In the genomic region with DNA sequence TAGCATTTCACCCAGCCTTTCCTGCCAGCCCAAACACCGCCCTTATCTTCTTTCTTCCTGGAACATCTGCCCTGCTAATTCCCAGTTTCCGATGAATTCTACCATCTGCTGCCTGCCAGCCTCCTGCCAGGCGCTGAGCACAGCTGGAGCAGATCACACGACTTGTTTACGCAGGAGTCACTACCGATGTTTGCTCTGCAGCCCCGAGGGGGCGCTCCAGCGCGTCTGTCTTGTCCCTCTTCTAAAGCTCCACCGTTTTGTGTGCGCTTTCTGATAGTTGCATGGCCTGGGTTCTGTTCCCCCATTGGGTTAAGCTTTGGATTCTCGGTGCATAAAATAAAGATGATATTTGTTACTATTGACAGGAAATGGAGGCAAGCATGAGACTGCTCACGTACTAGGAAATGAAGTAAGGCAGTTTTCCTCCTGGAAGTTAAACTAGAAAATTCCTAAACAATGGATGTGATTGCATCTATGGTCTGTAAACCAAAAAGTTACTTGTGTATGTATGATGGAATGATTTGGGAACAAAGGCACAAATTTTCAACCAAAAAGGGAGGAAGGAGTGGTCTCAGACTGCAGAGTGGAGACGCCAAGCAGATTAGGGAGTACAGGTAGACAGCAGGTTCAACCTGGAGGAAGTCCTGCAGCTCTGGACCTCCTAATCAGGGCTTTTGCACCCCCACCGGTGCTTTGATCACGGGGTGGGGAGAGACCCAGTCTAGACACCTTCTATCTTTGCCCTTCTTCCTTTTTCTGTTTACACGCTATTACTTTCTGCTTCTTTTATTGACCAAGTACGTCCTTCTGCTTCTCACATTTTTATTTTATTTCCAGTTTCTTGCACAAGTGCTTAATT, we compare ENCODE assay signal across 8 cellular contexts. TPM values are rescaled to one million over a fixed set of nuclear protein-coding genes. Genes with fewer than 3 reads are reported as not detected.
DNase-seq lines count a peak whose midpoint lies in the region; ATAC-seq and TF ChIP-seq lines count a peak whose summit lies in the region.

No MANE protein-coding gene starts in this region.

- no peaks in the 10 kb centered on the region for H3K9me2 ChIP-seq in SU-DHL-6 (replicated peaks; ENCODE audit: insufficient read depth, low read length)

- WGBS in heart left ventricle, 4 donors, result 14 to 16% (median 15%) methylated on average over 19 of the region's 19 CpGs

- peaks cover 18% of the 10 kb centered on the region for H3K36me3 Mint-ChIP-seq in activated naive CD8-positive, alpha-beta T cell treated with anti-CD3 and anti-CD28 coated beads, Interleukin-2, amount 50 U/mL, for 24 hours (ENCODE audit: low read depth)
- no peaks in the 10 kb centered on the region for H3K36me3 Mint-ChIP-seq in progenitor cell of endocrine pancreas (ENCODE audit: insufficient read depth)
- peaks cover 3% of the 10 kb centered on the region for H3K36me3 Mint-ChIP-seq in type B pancreatic cell

- H3K27ac ChIP-seq in SU-DHL-6 (ENCODE audit: low read depth, low read length) (peak overlapping the region; percentile 92), heart left ventricle (peak overlapping the region in 11 of 12 donors; percentile 38 to 80 (median 70))

- peak overlapping the region; percentile 62 for H3K4me3 Mint-ChIP-seq in activated naive CD8-positive, alpha-beta T cell treated with anti-CD3 and anti-CD28 coated beads, Interleukin-2, amount 50 U/mL, for 24 hours
- no peak overlapping the region for H3K4me3 Mint-ChIP-seq in progenitor cell of endocrine pancreas (ENCODE audit: low read depth)
- no peak overlapping the region for H3K4me3 Mint-ChIP-seq in type B pancreatic cell

- peak overlapping the region; percentile 75 for H3K4me2 ChIP-seq in SU-DHL-6 (ENCODE audit: low read depth, low read length, poor library complexity, severe bottlenecking)

- H3K4me3 ChIP-seq in SU-DHL-6 (ENCODE audit: insufficient read depth, low read length, poor library complexity, severe bottlenecking) (peak overlapping the region; percentile 28), heart left ventricle (peak overlapping the region in 7 of 12 donors; percentile 6 to 44 (median 29))

- DNase-seq in DMS153 (lab: John Stamatoyannopoulos, UW) (peak; percentile 73), GOT3 (lab: John Stamatoyannopoulos, UW) (peak; percentile 43), NCI-H1048 (lab: John Stamatoyannopoulos, UW) (peak; percentile 66), heart left ventricle (peak; percentile 87 to 94 (median 89)), progenitor cell of endocrine pancreas (ENCODE audit: low spot score, unreplicated experiment) (peak; percentile 46), type B pancreatic cell (ENCODE audit: extremely low spot score, unreplicated experiment) (peak; percentile 80)
- DNase-seq in activated naive CD8-positive, alpha-beta T cell treated with anti-CD3 and anti-CD28 coated beads, Interleukin-2, amount 50 U/mL, for 24 hours, result peak; percentile 90

- H4K20me1 ChIP-seq in SU-DHL-6 (ENCODE audit: low read depth, low read length), result peaks cover 12% of the 10 kb centered on the region

- H3F3A ChIP-seq in SU-DHL-6 (ENCODE audit: insufficient read depth), result peaks cover 25% of the 10 kb centered on the region

- H3K9ac ChIP-seq in SU-DHL-6 (ENCODE audit: low read length), result peak overlapping the region; percentile 49

- H3K27ac Mint-ChIP-seq in activated naive CD8-positive, alpha-beta T cell treated with anti-CD3 and anti-CD28 coated beads, Interleukin-2, amount 50 U/mL, for 24 hours, result peak overlapping the region; percentile 79
- H3K27ac Mint-ChIP-seq in progenitor cell of endocrine pancreas, result peak overlapping the region; percentile 84
- peak overlapping the region; percentile 1 for H3K27ac Mint-ChIP-seq in type B pancreatic cell

- peaks cover 26% of the 10 kb centered on the region for H3K79me2 ChIP-seq in SU-DHL-6 (ENCODE audit: insufficient read depth, low read length)

- peak overlapping the region; percentile 75 for H2AFZ ChIP-seq in SU-DHL-6 (ENCODE audit: low read depth, low read length, severe bottlenecking)

- H3K27me3 ChIP-seq in SU-DHL-6 (ENCODE audit: low read length) (no peaks in the 10 kb centered on the region), heart left ventricle (no peaks in the 10 kb centered on the region)

- peak; percentile 33 for ATAC-seq in activated naive CD8-positive, alpha-beta T cell treated with anti-CD3 and anti-CD28 coated beads, Interleukin-2, amount 50 U/mL, for 24 hours
- ATAC-seq in heart left ventricle, result peak; percentile 68 to 85 (median 72)

- no peak for TF ChIP-seq POLR2A in heart left ventricle (IDR thresholded peaks at IDR 0.05)

- H3K4me1 Mint-ChIP-seq in activated naive CD8-positive, alpha-beta T cell treated with anti-CD3 and anti-CD28 coated beads, Interleukin-2, amount 50 U/mL, for 24 hours, result peaks cover 82% of the 10 kb centered on the region
- H3K4me1 Mint-ChIP-seq in progenitor cell of endocrine pancreas (ENCODE audit: low read depth) (peaks cover 18% of the 10 kb centered on the region), type B pancreatic cell (ENCODE audit: unreplicated experiment) (peaks cover 21% of the 10 kb centered on the region)

- H3K9me3 Mint-ChIP-seq in activated naive CD8-positive, alpha-beta T cell treated with anti-CD3 and anti-CD28 coated beads, Interleukin-2, amount 50 U/mL, for 24 hours, result peaks cover 4% of the 10 kb centered on the region
- H3K9me3 Mint-ChIP-seq in progenitor cell of endocrine pancreas (ENCODE audit: low read depth) (no peaks in the 10 kb centered on the region), type B pancreatic cell (no peaks in the 10 kb centered on the region)

- H3K4me1 ChIP-seq in heart left ventricle, result peaks cover 7 to 57% (median 42%) of the 10 kb centered on the region in 12 donors

- H3K9me3 ChIP-seq in SU-DHL-6 (ENCODE audit: insufficient read depth, low read length) (no peaks in the 10 kb centered on the region), heart left ventricle (no peaks in the 10 kb centered on the region)

- intact Hi-C loops in heart left ventricle (cut with DNase I), result loop anchor here in 9 of 10 donors (2.0 to 10.0 kb wide), 10 partner anchors 34 to 316 kb away; a partner anchor contains a TSS

- H3K36me3 ChIP-seq in SU-DHL-6 (ENCODE audit: low read length) (no peaks in the 10 kb centered on the region), heart left ventricle (no peaks in the 10 kb centered on the region)

- H3K27me3 Mint-ChIP-seq in activated naive CD8-positive, alpha-beta T cell treated with anti-CD3 and anti-CD28 coated beads, Interleukin-2, amount 50 U/mL, for 24 hours, result no peaks in the 10 kb centered on the region
- H3K27me3 Mint-ChIP-seq in progenitor cell of endocrine pancreas (peaks cover 24% of the 10 kb centered on the region), type B pancreatic cell (peaks cover 30% of the 10 kb centered on the region)

- TF ChIP-seq CTCF in SU-DHL-6 (IDR thresholded peaks at IDR 0.05; ENCODE audit: insufficient read depth, low read length, poor library complexity, severe bottlenecking) (peak; percentile 93), heart left ventricle (IDR thresholded peaks at IDR 0.05) (peak; percentile 49 to 97 (median 76)), progenitor cell of endocrine pancreas (IDR thresholded peaks at IDR 0.05; ENCODE audit: unreplicated experiment) (peak; percentile 70), type B pancreatic cell (conservative IDR thresholded peaks at IDR 0.05) (peak; percentile 82)

RNA-seq across cellular contexts. Expression of a gene that starts 2.2 kb away (rescaled TPM):
- 10 to 100 TPM; 29.2 to 83.9 (median 60.2) TPM for total RNA-seq in heart left ventricle
- 10 to 100 TPM; 60.6 to 61.1 TPM for polyA plus RNA-seq in heart left ventricle
- 122 and 138 TPM in 2 replicates for total RNA-seq in progenitor cell of endocrine pancreas
- 92.1 and 105 TPM in 2 replicates for total RNA-seq in type B pancreatic cell (ENCODE audit: low replicate concordance)

RNA-seq across cellular contexts. Expression of a gene that starts 24.4 kb away (rescaled TPM):
- total RNA-seq in heart left ventricle (10 to 100 TPM in 1 of 9 donors, 1 to 10 TPM in 4, under 1 TPM in 3, not detected in 1; 0.32 to 11.1 (median 1.3) TPM), progenitor cell of endocrine pancreas (not detected in 2 replicates), type B pancreatic cell (ENCODE audit: low replicate concordance) (not detected in 2 replicates)
- polyA plus RNA-seq in heart left ventricle, result under 1 TPM; 0.11 to 0.78 TPM

Comparison
In these comparisons a context has a peak if more than half of its experiments do, and no peak if none do; other contexts are left out.
1. Peak in every context shown above with its lines: DNase-seq, ATAC-seq, H3K4me3 ChIP-seq and H3K27ac ChIP-seq.
2. H3K27ac Mint-ChIP-seq: peak in every context shown above with its lines; median percentile 84 in progenitor cell of endocrine pancreas; 79 in activated naive CD8-positive, alpha-beta T cell treated with anti-CD3 and anti-CD28 coated beads, Interleukin-2, amount 50 U/mL, for 24 hours; 1 in type B pancreatic cell.